ENCODE assay signal across 1 cellular context in the genomic region with DNA sequence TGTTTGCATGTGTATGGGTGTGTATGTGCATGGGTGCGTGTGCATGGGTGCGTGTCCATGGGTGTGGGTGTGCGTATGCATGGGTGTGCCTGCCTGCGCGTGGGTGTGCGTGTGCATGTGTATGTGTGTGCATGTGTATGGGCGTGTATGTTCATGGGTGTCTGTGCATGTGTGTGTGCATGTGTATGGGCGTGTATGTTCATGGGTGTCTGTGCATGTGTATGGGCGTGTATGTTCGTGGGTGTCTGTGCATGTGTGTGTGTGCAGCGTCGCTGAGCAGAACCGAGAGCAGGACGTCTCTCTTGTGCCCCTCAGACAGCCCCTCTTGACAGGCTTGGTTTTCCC.
TF ChIP-seq lines count a peak whose summit lies in the region.

No MANE protein-coding gene starts in this region.

TF ChIP-seq in HepG2, 621 proteins besides CTCF, POLR2A, EP300 and RAD21:
- TF ChIP-seq, protein P1, sequence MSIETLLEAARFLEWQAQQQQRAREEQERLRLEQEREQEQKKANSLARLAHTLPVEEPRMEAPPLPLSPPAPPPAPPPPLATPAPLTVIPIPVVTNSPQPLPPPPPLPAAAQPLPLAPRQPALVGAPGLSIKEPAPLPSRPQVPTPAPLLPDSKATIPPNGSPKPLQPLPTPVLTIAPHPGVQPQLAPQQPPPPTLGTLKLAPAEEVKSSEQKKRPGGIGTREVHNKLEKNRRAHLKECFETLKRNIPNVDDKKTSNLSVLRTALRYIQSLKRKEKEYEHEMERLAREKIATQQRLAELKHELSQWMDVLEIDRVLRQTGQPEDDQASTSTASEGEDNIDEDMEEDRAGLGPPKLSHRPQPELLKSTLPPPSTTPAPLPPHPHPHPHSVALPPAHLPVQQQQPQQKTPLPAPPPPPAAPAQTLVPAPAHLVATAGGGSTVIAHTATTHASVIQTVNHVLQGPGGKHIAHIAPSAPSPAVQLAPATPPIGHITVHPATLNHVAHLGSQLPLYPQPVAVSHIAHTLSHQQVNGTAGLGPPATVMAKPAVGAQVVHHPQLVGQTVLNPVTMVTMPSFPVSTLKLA (IDR thresholded peaks at IDR 0.05) = peak; percentile 25; the same call in 1 of the 2 replicates
- no peak for TF ChIP-seq ZNF264 (CRISPR knock-in tag; IDR thresholded peaks at IDR 0.05)
